Comparison of ENCODE assay signal across 2 cellular contexts in genomic region chr11:16737860-16738197, GRCh38.
A peak's percentile ranks its signal among the peaks of the same experiment; 100 is the strongest.
TF ChIP-seq lines count a peak whose summit lies in the region.

No MANE protein-coding gene starts in this region.

TF ChIP-seq in IMR-90, 13 proteins besides CTCF, POLR2A, EP300 and RAD21 (continued from another document):
- no peak for TF ChIP-seq FOS (IDR thresholded peaks at IDR 0.05; ENCODE audit: low read depth, low read length)

TF ChIP-seq in neural cell, 6 proteins besides CTCF, POLR2A, EP300 and RAD21 (continued from another document):
- TF ChIP-seq REST (IDR thresholded peaks at IDR 0.05; ENCODE audit: borderline replicate concordance) = peak; percentile 79
- no peak for TF ChIP-seq MXI1 (conservative IDR thresholded peaks at IDR 0.05; ENCODE audit: poor library complexity, severe bottlenecking)
